In the genomic region with DNA sequence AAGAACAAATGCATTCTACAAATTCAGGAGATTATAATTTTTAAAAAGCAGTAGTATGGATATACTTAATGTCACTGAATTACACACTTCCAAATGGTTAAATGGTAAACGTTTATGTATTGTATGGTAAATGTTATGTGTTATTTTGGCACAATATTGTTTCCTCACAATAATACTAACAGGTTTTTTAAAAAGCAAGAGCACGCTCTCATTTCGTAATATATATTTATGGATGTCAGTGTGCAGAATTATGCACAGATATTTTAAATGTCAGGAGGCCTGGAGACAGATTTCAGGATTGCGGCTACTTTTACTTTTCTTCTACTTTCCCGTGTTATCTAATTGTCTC, we compare ENCODE assay signal across 1 cellular context.
TF ChIP-seq lines count a peak whose summit lies in the region.

No MANE protein-coding gene starts in this region.

TF ChIP-seq in HepG2, 621 proteins besides CTCF, POLR2A, EP300 and RAD21 (continued from another document):
- TF ChIP-seq, protein P1, sequence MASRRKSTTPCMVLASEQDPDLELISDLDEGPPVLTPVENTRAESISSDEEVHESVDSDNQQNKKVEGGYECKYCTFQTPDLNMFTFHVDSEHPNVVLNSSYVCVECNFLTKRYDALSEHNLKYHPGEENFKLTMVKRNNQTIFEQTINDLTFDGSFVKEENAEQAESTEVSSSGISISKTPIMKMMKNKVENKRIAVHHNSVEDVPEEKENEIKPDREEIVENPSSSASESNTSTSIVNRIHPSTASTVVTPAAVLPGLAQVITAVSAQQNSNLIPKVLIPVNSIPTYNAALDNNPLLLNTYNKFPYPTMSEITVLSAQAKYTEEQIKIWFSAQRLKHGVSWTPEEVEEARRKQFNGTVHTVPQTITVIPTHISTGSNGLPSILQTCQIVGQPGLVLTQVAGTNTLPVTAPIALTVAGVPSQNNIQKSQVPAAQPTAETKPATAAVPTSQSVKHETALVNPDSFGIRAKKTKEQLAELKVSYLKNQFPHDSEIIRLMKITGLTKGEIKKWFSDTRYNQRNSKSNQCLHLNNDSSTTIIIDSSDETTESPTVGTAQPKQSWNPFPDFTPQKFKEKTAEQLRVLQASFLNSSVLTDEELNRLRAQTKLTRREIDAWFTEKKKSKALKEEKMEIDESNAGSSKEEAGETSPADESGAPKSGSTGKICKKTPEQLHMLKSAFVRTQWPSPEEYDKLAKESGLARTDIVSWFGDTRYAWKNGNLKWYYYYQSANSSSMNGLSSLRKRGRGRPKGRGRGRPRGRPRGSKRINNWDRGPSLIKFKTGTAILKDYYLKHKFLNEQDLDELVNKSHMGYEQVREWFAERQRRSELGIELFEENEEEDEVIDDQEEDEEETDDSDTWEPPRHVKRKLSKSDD (CRISPR knock-in tag; IDR thresholded peaks at IDR 0.05; ENCODE audit: low read depth) = no peak
- TF ChIP-seq ZNF724P (CRISPR knock-in tag; IDR thresholded peaks at IDR 0.05; ENCODE audit: borderline replicate concordance) = no peak
- TF ChIP-seq, protein P2, sequence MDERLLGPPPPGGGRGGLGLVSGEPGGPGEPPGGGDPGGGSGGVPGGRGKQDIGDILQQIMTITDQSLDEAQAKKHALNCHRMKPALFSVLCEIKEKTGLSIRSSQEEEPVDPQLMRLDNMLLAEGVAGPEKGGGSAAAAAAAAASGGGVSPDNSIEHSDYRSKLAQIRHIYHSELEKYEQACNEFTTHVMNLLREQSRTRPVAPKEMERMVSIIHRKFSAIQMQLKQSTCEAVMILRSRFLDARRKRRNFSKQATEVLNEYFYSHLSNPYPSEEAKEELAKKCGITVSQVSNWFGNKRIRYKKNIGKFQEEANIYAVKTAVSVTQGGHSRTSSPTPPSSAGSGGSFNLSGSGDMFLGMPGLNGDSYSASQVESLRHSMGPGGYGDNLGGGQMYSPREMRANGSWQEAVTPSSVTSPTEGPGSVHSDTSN (CRISPR knock-in tag; IDR thresholded peaks at IDR 0.05) = no peak
- no peak for TF ChIP-seq TEAD2 (CRISPR knock-in tag; IDR thresholded peaks at IDR 0.05)
- no peak for TF ChIP-seq ZBTB33 (CRISPR knock-in tag; IDR thresholded peaks at IDR 0.05)
- TF ChIP-seq IKZF4 (CRISPR knock-in tag; IDR thresholded peaks at IDR 0.05; ENCODE audit: borderline replicate concordance, low read depth, not compliant biosample characterization) = no peak
- no peak for TF ChIP-seq ZNF670 (CRISPR knock-in tag; IDR thresholded peaks at IDR 0.05; ENCODE audit: borderline replicate concordance)
- TF ChIP-seq ELF3 (CRISPR knock-in tag; IDR thresholded peaks at IDR 0.05) = no peak
- TF ChIP-seq CENPT (CRISPR knock-in tag; IDR thresholded peaks at IDR 0.05; ENCODE audit: low read depth) = no peak
- no peak for TF ChIP-seq MXD1 (CRISPR knock-in tag; IDR thresholded peaks at IDR 0.05)
- TF ChIP-seq XBP1 (CRISPR knock-in tag; IDR thresholded peaks at IDR 0.05) = no peak
- TF ChIP-seq PAF1 (CRISPR knock-in tag; IDR thresholded peaks at IDR 0.05) = no peak
- TF ChIP-seq NCOA1 (CRISPR knock-in tag; IDR thresholded peaks at IDR 0.05) = no peak
